Comparison of ENCODE assay signal across 19 cellular contexts in the genomic region with DNA sequence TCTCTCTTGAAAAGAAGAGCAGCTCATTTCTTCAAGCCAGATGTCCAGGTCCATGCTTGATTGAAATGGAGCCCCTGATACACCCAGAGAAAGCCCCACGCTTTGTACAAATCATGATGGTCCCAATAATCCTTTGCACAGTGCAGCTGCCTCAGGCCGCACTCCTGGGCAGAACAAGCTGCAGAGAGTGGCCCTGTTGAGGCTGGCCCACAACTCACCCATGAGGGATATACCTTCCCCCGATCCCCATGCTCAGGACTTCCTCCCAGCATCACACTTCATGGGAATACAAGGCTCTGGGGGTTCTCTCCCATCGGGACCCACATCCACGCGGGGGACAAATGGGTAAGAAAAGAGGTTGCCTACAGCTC.
DNase-seq lines count a peak whose midpoint lies in the region; ATAC-seq, FAIRE-seq and TF ChIP-seq lines count a peak whose summit lies in the region.
"Had no signal": no experiment of that assay in that cellular context is flagged by ENCODE, and none has a peak within 500 bp of the region (broad histone marks: within the 10 kb centered on the region; RNA-seq: fewer than 3 reads in every experiment).

No MANE protein-coding gene starts in this region.

- peak overlapping the region; percentile 66 for H3K4me2 ChIP-seq in astrocyte (ENCODE audit: low read length)
- no peak overlapping the region for H3K4me2 ChIP-seq in mesendoderm (ENCODE audit: low read length)

- no peak overlapping the region for H3K9ac ChIP-seq in astrocyte (ENCODE audit: low read length)
- H3K9ac ChIP-seq in mesendoderm (ENCODE audit: low read length) = no peak overlapping the region

- H4K20me1 ChIP-seq in astrocyte (ENCODE audit: insufficient read depth, low read length) = peaks cover 38% of the 10 kb centered on the region

- no peak overlapping the region for H3K18ac ChIP-seq in mesendoderm (ENCODE audit: low read length)

- no peak overlapping the region for H2BK15ac ChIP-seq in mesendoderm (replicated peaks; ENCODE audit: low read depth)

- intact Hi-C loops in Right ventricle myocardium superior (cut with DNase I) = no loop called here
- intact Hi-C loops in left lung (cut with DNase I) = no loop called here

- H3K4me1 ChIP-seq in cardiac muscle cell (ENCODE audit: low read depth) (peaks cover 43% of the 10 kb centered on the region), astrocyte (ENCODE audit: insufficient read depth, low read length) (peaks cover 29% of the 10 kb centered on the region), mesendoderm (ENCODE audit: control insufficient read depth, low read depth, low read length) (no peaks in the 10 kb centered on the region), left lung (peaks cover 4 to 12% of the 10 kb centered on the region in 2 donors)

- H3K36me3 ChIP-seq in cardiac muscle cell (no peaks in the 10 kb centered on the region), astrocyte (ENCODE audit: insufficient read depth, low read length) (peaks cover 4% of the 10 kb centered on the region), mesendoderm (ENCODE audit: control insufficient read depth, insufficient read depth, low read length) (no peaks in the 10 kb centered on the region), left lung (peaks cover 0 to 4% of the 10 kb centered on the region in 2 donors)

- WGBS in mesendoderm (ENCODE audit: extremely low coverage, insufficient coverage, low lambda C conversion rate) = no CpG with 5 or more reads among the region's 6 CpGs

- no peak overlapping the region for H3K4me3 ChIP-seq in cardiac muscle cell
- H3K4me3 ChIP-seq in astrocyte (ENCODE audit: insufficient read depth, low read depth, low read length) = no peak overlapping the region
- H3K4me3 ChIP-seq in mesendoderm (ENCODE audit: low read length) = no peak overlapping the region
- H3K4me3 ChIP-seq in left lung = no peak overlapping the region
- H3K4me3 ChIP-seq: SJSA1 had no signal

- H2AFZ ChIP-seq in astrocyte (ENCODE audit: low read depth, low read length) = no peak overlapping the region

- H3K4ac ChIP-seq in mesendoderm (ENCODE audit: low read depth, low read length) = no peak overlapping the region

- no peak overlapping the region for H2BK120ac ChIP-seq in mesendoderm (ENCODE audit: low read depth, low read length)

- no peak overlapping the region for H4K5ac ChIP-seq in mesendoderm (ENCODE audit: low read length)

- H3K4me1 Mint-ChIP-seq in astrocyte (ENCODE audit: low read depth, unreplicated experiment) = peaks cover 29% of the 10 kb centered on the region

- H3K79me1 ChIP-seq in mesendoderm (ENCODE audit: low read length) = no peaks in the 10 kb centered on the region

- no peaks in the 10 kb centered on the region for H3K9me3 Mint-ChIP-seq in astrocyte (ENCODE audit: unreplicated experiment)

- no peaks in the 10 kb centered on the region for H3K9me3 ChIP-seq in cardiac muscle cell (ENCODE audit: low read depth)
- H3K9me3 ChIP-seq in astrocyte (ENCODE audit: insufficient read depth, low read depth, low read length) = no peaks in the 10 kb centered on the region
- no peaks in the 10 kb centered on the region for H3K9me3 ChIP-seq in left lung

- H2BK5ac ChIP-seq in mesendoderm (ENCODE audit: low read length) = no peak overlapping the region

- H3K27ac ChIP-seq in cardiac muscle cell (peak overlapping the region; percentile 29), astrocyte (ENCODE audit: low read depth, low read length) (no peak overlapping the region), mesendoderm (ENCODE audit: low read depth, low read length) (peak overlapping the region; percentile 12), left lung (no peak overlapping the region)
- H3K27ac ChIP-seq: 22Rv1, SJSA1 had no signal

- DNase-seq in cardiac muscle cell (ENCODE audit: low read depth in 1 of 2, low spot score in 1 of 2) = no peak
- no peak for DNase-seq in Right ventricle myocardium superior
- DNase-seq in astrocyte (ENCODE audit: low read depth) = no peak
- no peak for DNase-seq in mesendoderm
- DNase-seq in NCI-H1417 treated with DMSO at 0.1 percent for 48 hours (lab: John Stamatoyannopoulos, UW) = no peak
- no peak for DNase-seq in left lung
- DNase-seq in ecto neural progenitor cell (ENCODE audit: low spot score) = no peak
- DNase-seq: AML-193, COR-L47, DMS 273 treated with DMSO at 0.1 percent for 48 hours, DND-41, NCI-H1105, NCI-H1694, NCI-H2081 treated with DMSO at 0.1 percent for 48 hours, NCI-H446 treated with DMSO at 0.1 percent for 48 hours had no signal

- H3K56ac ChIP-seq in mesendoderm (ENCODE audit: low read length) = no peak overlapping the region

- ATAC-seq in Right ventricle myocardium superior (ENCODE audit: poor library complexity) = no peak
- ATAC-seq in left lung = no peak
- no peak for ATAC-seq in GM18505 (IDR thresholded peaks at IDR 0.05; ENCODE audit: unreplicated experiment)
- ATAC-seq: Panc1 had no signal

- FAIRE-seq in astrocyte (lab: Jason Lieb, UNC) = no peak

- H3K4me3 Mint-ChIP-seq in astrocyte (ENCODE audit: unreplicated experiment) = peak overlapping the region; percentile 31

- H3K27me3 ChIP-seq in cardiac muscle cell (no peaks in the 10 kb centered on the region), astrocyte (ENCODE audit: insufficient read depth, low read length) (no peaks in the 10 kb centered on the region), mesendoderm (ENCODE audit: insufficient read depth, low read length, poor library complexity) (no peaks in the 10 kb centered on the region), left lung (no peaks in the 10 kb centered on the region)
- H3K27me3 ChIP-seq: SJSA1 had no signal

- H2AK5ac ChIP-seq in mesendoderm (ENCODE audit: low read length) = no peak overlapping the region

- H4K8ac ChIP-seq in mesendoderm (ENCODE audit: low read depth, low read length) = no peak overlapping the region

- no peak overlapping the region for H3K23ac ChIP-seq in mesendoderm (ENCODE audit: low read length)

- H3K27ac Mint-ChIP-seq in astrocyte (ENCODE audit: unreplicated experiment) = peak overlapping the region; percentile 58

- no peak for TF ChIP-seq POLR2A in GM18505 (IDR thresholded peaks at IDR 0.05; ENCODE audit: borderline replicate concordance, extremely low read depth, insufficient read depth, insufficient read length)

- TF ChIP-seq CTCF in cardiac muscle cell (IDR thresholded peaks at IDR 0.05; ENCODE audit: low read depth, low read length) (no peak), astrocyte (IDR thresholded peaks at IDR 0.05; ENCODE audit: insufficient read depth, low read depth, low read length) (no peak), left lung (IDR thresholded peaks at IDR 0.05) (no peak)

- H3K36me3 Mint-ChIP-seq in astrocyte (ENCODE audit: low read depth, unreplicated experiment) = peaks cover 52% of the 10 kb centered on the region

- H3K79me2 ChIP-seq in astrocyte (ENCODE audit: insufficient read depth, low read length) (no peaks in the 10 kb centered on the region), mesendoderm (ENCODE audit: control insufficient read depth, insufficient read depth, low read length) (no peaks in the 10 kb centered on the region)

- no peaks in the 10 kb centered on the region for H3K27me3 Mint-ChIP-seq in astrocyte (ENCODE audit: low read depth, unreplicated experiment)

Comparison
In these comparisons a context has a peak if more than half of its experiments do, and no peak if none do; other contexts are left out.
1. H3K27ac ChIP-seq: peak in cardiac muscle cell (single experiment) and mesendoderm (single experiment); none in astrocyte (single experiment) and left lung (0 of 2).